Comparison of ENCODE assay signal across 8 cellular contexts in the genomic region with DNA sequence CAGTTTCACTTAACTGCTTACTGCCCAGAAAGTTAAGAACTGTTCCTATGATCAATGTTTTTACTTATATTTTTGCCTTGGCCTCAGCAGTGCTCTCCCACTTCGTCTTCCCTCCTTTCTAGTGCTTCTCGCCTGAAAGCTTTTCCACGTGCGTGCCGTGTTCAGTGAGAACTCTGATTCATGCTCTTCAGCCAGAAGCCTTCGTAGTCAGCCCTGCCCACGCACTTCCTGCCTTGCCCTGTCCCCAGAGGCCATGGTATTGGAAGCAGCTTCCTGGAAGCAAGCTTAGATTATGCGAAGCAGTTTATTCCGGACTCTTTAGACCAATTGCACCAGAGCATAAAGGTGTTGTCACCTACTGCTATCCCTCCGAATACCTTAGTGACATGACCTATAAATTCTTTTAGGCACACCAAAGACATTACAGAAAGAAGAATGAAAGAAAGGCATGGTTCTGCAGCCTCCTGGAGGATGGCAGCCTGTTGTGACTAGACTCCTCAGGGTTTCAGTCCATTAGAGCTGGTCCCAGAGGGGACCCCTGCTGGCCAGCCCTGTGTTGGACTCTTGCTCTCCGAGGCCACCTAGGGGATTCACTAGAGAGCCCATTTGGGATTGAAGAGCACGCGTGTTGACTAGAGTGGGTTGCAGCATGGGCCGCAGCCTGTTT.
DNase-seq lines count a peak whose midpoint lies in the region; ATAC-seq and TF ChIP-seq lines count a peak whose summit lies in the region.

No MANE protein-coding gene starts in this region.

- no peaks in the 10 kb centered on the region for H4K20me1 ChIP-seq in OCI-LY1 (ENCODE audit: insufficient read depth, low read length)

- no peak overlapping the region for H3K4me2 ChIP-seq in OCI-LY1 (ENCODE audit: low read length)

- H3K4me3 ChIP-seq in OCI-LY1 (ENCODE audit: low read depth, low read length, poor library complexity, severe bottlenecking) (no peak overlapping the region), fibroblast of villous mesenchyme (ENCODE audit: low read depth, low read length) (no peak overlapping the region)

- no peak for ATAC-seq in HG03280 (IDR thresholded peaks at IDR 0.05; ENCODE audit: unreplicated experiment)

- TF ChIP-seq CTCF in OCI-LY1 (IDR thresholded peaks at IDR 0.05; ENCODE audit: low read length) (peak; percentile 56; the same call in 1 of the 2 replicates), fibroblast of villous mesenchyme (IDR thresholded peaks at IDR 0.05; ENCODE audit: insufficient read depth, low read depth, low read length) (peak; percentile 69)

- no peaks in the 10 kb centered on the region for H3K9me3 ChIP-seq in OCI-LY1 (ENCODE audit: low read length)

- H3K27ac ChIP-seq in OCI-LY1 (ENCODE audit: low read depth, low read length, poor library complexity, severe bottlenecking) = no peak overlapping the region

- no peak overlapping the region for H2AFZ ChIP-seq in OCI-LY1 (ENCODE audit: low read length)

- H3K79me2 ChIP-seq in OCI-LY1 (ENCODE audit: insufficient read depth, low read length) = peaks cover 13% of the 10 kb centered on the region

- peaks cover 25% of the 10 kb centered on the region for H3K4me1 ChIP-seq in OCI-LY1 (ENCODE audit: insufficient read depth, low read length, severe bottlenecking)

- peak in 2 of 3 experiments; percentile 4 to 19 for DNase-seq in NCI-H1417 (lab: John Stamatoyannopoulos, UW)
- no peak for DNase-seq in NCI-H1417 treated with DMSO at 0.1 percent for 48 hours (lab: John Stamatoyannopoulos, UW)
- DNase-seq in activated T-cell treated with anti-CD3 and anti-CD28 coated beads, Interleukin-2, amount 50 U/mL, for 1 hour = peak; percentile 58
- DNase-seq in fibroblast of villous mesenchyme (ENCODE audit: low read depth) = peak; percentile 85
- DNase-seq in posterior vena cava (ENCODE audit: low spot score) = peak; percentile 93
- no peak for DNase-seq in NK-92 (lab: John Stamatoyannopoulos, UW; ENCODE audit: unreplicated experiment)

- no peaks in the 10 kb centered on the region for H3K27me3 ChIP-seq in OCI-LY1 (ENCODE audit: insufficient read depth, low read length)

- no peak overlapping the region for H3K9ac ChIP-seq in OCI-LY1 (ENCODE audit: low read length)

- H3K36me3 ChIP-seq in OCI-LY1 (ENCODE audit: insufficient read depth, low read length) = peaks cover 5% of the 10 kb centered on the region; the same call in 1 of the 2 replicates

- no peaks in the 10 kb centered on the region for H3F3A ChIP-seq in OCI-LY1 (ENCODE audit: insufficient read depth, low read length)

- intact Hi-C loops in posterior vena cava (cut with DNase I) = no loop called here

- H3K9me2 ChIP-seq in OCI-LY1 (ENCODE audit: low read depth, low read length) = no peaks in the 10 kb centered on the region

Comparison
In these comparisons a context has a peak if more than half of its experiments do, and no peak if none do; other contexts are left out.
1. DNase-seq: peak in NCI-H1417 (2 of 3), activated T-cell treated with anti-CD3 and anti-CD28 coated beads, Interleukin-2, amount 50 U/mL, for 1 hour (single experiment), fibroblast of villous mesenchyme (single experiment) and posterior vena cava (single experiment); none in NCI-H1417 treated with DMSO at 0.1 percent for 48 hours (single experiment) and NK-92 (single experiment).